In the genomic region with DNA sequence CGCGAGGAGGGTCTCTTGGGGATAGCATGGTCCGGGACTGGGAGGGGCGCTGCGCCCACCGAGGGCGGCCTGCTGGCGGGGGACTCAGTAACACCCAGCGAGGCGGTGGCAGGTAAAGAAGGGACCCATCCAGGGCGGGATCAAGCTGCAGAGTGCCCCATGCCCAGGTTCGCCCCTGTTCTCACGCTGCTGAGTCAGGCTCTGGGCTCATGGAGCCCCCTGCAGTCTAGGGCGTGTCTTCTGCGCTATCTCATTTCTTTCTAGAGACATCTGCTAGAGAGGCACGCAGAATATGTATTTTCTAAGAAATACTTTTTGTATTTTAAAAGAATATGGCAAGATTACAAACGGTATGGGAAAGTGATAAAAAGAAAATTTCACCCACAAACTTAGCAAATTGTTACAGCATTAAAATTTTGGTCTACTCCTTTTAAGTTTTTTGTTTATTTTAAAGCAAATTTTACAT, we compare ENCODE assay signal across 8 cellular contexts. TPM values are rescaled to one million over a fixed set of nuclear protein-coding genes. Genes with fewer than 3 reads are reported as not detected.
DNase-seq lines count a peak whose midpoint lies in the region; ATAC-seq and TF ChIP-seq lines count a peak whose summit lies in the region.

No MANE protein-coding gene starts in this region.

- H3K4me1 ChIP-seq in duodenal mucosa (ENCODE audit: control insufficient read depth in 1 of 2, insufficient read depth in 2 of 2, low read length in 2 of 2) (peaks cover 5 to 11% of the 10 kb centered on the region in 2 donors), upper lobe of right lung (peaks cover 12% of the 10 kb centered on the region)

- H3K27me3 Mint-ChIP-seq in memory B cell = peaks cover 26% of the 10 kb centered on the region

- peak overlapping the region; percentile 57 for H3K4me3 Mint-ChIP-seq in memory B cell

- DNase-seq in RPMI7951 (ENCODE audit: low read depth) (peak; percentile 64), memory B cell (ENCODE audit: low spot score in 2 of 2) (peak in 1 of 2 donors; percentile 14), upper lobe of right lung (no peak), middle frontal gyrus (ENCODE audit: extremely low spot score, low spot score) (no peak)

- H3K27ac Mint-ChIP-seq in memory B cell = no peak overlapping the region

- TF ChIP-seq CTCF in C4-2B (conservative IDR thresholded peaks at IDR 0.05) (no peak), upper lobe of right lung (IDR thresholded peaks at IDR 0.05) (peak; percentile 18)

- intact Hi-C loops in upper lobe of right lung (cut with DNase I) = no loop called here

- H3K27me3 ChIP-seq in duodenal mucosa (ENCODE audit: control insufficient read depth in 1 of 2, insufficient read depth in 2 of 2, low read length in 2 of 2) = peaks cover under 1 to 3% of the 10 kb centered on the region in 2 donors
- no peaks in the 10 kb centered on the region for H3K27me3 ChIP-seq in upper lobe of right lung

- H3K9ac ChIP-seq in duodenal mucosa (ENCODE audit: low read depth in 1 of 2, low read length in 2 of 2) = peak overlapping the region; percentile 67 to 71

- no peaks in the 10 kb centered on the region for H3K36me3 Mint-ChIP-seq in memory B cell

- peaks cover 3% of the 10 kb centered on the region for H3K9me3 Mint-ChIP-seq in memory B cell

- H3K27ac ChIP-seq in C4-2B (peak overlapping the region; percentile 71), duodenal mucosa (ENCODE audit: low read depth, low read length) (peak overlapping the region; percentile 74), upper lobe of right lung (peak overlapping the region; percentile 90)

- H3K4me3 ChIP-seq in duodenal mucosa (ENCODE audit: low read depth in 1 of 2, low read length in 2 of 2) (peak overlapping the region; percentile 78 to 84), upper lobe of right lung (peak overlapping the region; percentile 64)

- H3K4me1 Mint-ChIP-seq in memory B cell = peaks cover 12% of the 10 kb centered on the region

- H3K36me3 ChIP-seq in duodenal mucosa (ENCODE audit: control insufficient read depth in 1 of 2, insufficient read depth in 2 of 2, low read length in 2 of 2) = no peaks in the 10 kb centered on the region
- H3K36me3 ChIP-seq in upper lobe of right lung = no peaks in the 10 kb centered on the region

- ATAC-seq in GM18907 (IDR thresholded peaks at IDR 0.05; ENCODE audit: unreplicated experiment) (peak; percentile 74), HG03432 (IDR thresholded peaks at IDR 0.05; ENCODE audit: unreplicated experiment) (peak; percentile 68), memory B cell (ENCODE audit: low read depth) (peak; percentile 51), upper lobe of right lung (peak; percentile 62)

- H3K9me3 ChIP-seq in duodenal mucosa (ENCODE audit: control insufficient read depth in 1 of 2, low read length in 2 of 2) (peaks cover 0 to 11% of the 10 kb centered on the region in 2 donors), upper lobe of right lung (no peaks in the 10 kb centered on the region)

RNA-seq across cellular contexts. Expression of gene EPDR1, which starts 0.9 kb away (rescaled TPM):
- 31.6 and 35.1 TPM in 2 replicates for total RNA-seq in RPMI7951 (2014; rRNA removed; shearing (Covaris generic))
- total RNA-seq in upper lobe of right lung = 70.3 TPM

RNA-seq across cellular contexts. Expression of gene SFRP4, which starts 4.8 kb away (rescaled TPM):
- total RNA-seq in RPMI7951 (2014; rRNA removed; shearing (Covaris generic)) = 0.10 and 0.12 TPM in 2 replicates
- 6.7 TPM for total RNA-seq in upper lobe of right lung
